ENCODE assay signal across 1 cellular context in genomic region chr21:38112219-38112789, GRCh38.
TF ChIP-seq lines count a peak whose summit lies in the region.

No MANE protein-coding gene starts in this region.

TF ChIP-seq in K562, 482 proteins besides CTCF, POLR2A, EP300 and RAD21 (continued from another document and continues in another):
- TF ChIP-seq MAFG (tag; conservative IDR thresholded peaks at IDR 0.05) = peak; percentile 28; the same call in 1 of the 2 replicates
- TF ChIP-seq BHLHE40 (IDR thresholded peaks at IDR 0.05; ENCODE audit: low read length) = no peak
- no peak for TF ChIP-seq KAT8 (IDR thresholded peaks at IDR 0.05; ENCODE audit: low read depth)
- peak; percentile 11; the same call in 1 of the 2 replicates for TF ChIP-seq POLR2H (tag; IDR thresholded peaks at IDR 0.05; ENCODE audit: low read depth)
- TF ChIP-seq PHF8 (IDR thresholded peaks at IDR 0.05; ENCODE audit: borderline replicate concordance, low read length) = no peak
- no peak for TF ChIP-seq ZFPM2 (CRISPR knock-in tag; IDR thresholded peaks at IDR 0.05)
- no peak for TF ChIP-seq EGR1 (conservative IDR thresholded peaks at IDR 0.05)
- TF ChIP-seq SREBF2 (CRISPR knock-in tag; IDR thresholded peaks at IDR 0.05) = no peak
- TF ChIP-seq ZNF586 (CRISPR knock-in tag; conservative IDR thresholded peaks at IDR 0.05) = no peak
- TF ChIP-seq KDM1A (IDR thresholded peaks at IDR 0.05) = no peak
- no peak for TF ChIP-seq PHB (CRISPR knock-in tag; IDR thresholded peaks at IDR 0.05)
- TF ChIP-seq, protein P1, sequence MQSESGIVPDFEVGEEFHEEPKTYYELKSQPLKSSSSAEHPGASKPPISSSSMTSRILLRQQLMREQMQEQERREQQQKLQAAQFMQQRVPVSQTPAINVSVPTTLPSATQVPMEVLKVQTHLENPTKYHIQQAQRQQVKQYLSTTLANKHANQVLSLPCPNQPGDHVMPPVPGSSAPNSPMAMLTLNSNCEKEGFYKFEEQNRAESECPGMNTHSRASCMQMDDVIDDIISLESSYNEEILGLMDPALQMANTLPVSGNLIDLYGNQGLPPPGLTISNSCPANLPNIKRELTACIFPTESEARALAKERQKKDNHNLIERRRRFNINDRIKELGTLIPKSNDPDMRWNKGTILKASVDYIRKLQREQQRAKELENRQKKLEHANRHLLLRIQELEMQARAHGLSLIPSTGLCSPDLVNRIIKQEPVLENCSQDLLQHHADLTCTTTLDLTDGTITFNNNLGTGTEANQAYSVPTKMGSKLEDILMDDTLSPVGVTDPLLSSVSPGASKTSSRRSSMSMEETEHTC (IDR thresholded peaks at IDR 0.05) = no peak
- peak; percentile 79 for TF ChIP-seq ZNF316 (IDR thresholded peaks at IDR 0.05)
- TF ChIP-seq NR1H2 (CRISPR knock-in tag; IDR thresholded peaks at IDR 0.05) = no peak
- no peak for TF ChIP-seq ADNP (tag; IDR thresholded peaks at IDR 0.05)
- no peak for TF ChIP-seq ARID1B (IDR thresholded peaks at IDR 0.05)
- TF ChIP-seq, protein P2, sequence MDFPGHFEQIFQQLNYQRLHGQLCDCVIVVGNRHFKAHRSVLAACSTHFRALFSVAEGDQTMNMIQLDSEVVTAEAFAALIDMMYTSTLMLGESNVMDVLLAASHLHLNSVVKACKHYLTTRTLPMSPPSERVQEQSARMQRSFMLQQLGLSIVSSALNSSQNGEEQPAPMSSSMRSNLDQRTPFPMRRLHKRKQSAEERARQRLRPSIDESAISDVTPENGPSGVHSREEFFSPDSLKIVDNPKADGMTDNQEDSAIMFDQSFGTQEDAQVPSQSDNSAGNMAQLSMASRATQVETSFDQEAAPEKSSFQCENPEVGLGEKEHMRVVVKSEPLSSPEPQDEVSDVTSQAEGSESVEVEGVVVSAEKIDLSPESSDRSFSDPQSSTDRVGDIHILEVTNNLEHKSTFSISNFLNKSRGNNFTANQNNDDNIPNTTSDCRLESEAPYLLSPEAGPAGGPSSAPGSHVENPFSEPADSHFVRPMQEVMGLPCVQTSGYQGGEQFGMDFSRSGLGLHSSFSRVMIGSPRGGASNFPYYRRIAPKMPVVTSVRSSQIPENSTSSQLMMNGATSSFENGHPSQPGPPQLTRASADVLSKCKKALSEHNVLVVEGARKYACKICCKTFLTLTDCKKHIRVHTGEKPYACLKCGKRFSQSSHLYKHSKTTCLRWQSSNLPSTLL (IDR thresholded peaks at IDR 0.05) = no peak
- TF ChIP-seq ZHX1 (conservative IDR thresholded peaks at IDR 0.05; ENCODE audit: low read length) = no peak
- TF ChIP-seq CHD4 (IDR thresholded peaks at IDR 0.05; ENCODE audit: insufficient read depth, insufficient replicate concordance, low read depth, low read length, poor library complexity, severe bottlenecking) = peak; percentile 48
- TF ChIP-seq FOXP1 (CRISPR knock-in tag; IDR thresholded peaks at IDR 0.05) = no peak
- no peak for TF ChIP-seq NFXL1 (CRISPR knock-in tag; IDR thresholded peaks at IDR 0.05)
- TF ChIP-seq MYBL2 (IDR thresholded peaks at IDR 0.05; ENCODE audit: low read depth) = no peak
- TF ChIP-seq MYBL2 (CRISPR knock-in tag; IDR thresholded peaks at IDR 0.05; ENCODE audit: borderline replicate concordance) = no peak
- TF ChIP-seq SAFB2 (IDR thresholded peaks at IDR 0.05; ENCODE audit: borderline replicate concordance, low read depth, low read length, severe bottlenecking) = no peak
- no peak for TF ChIP-seq PTBP1 (IDR thresholded peaks at IDR 0.05; ENCODE audit: low read depth, low read length)
- TF ChIP-seq FOXA3 (CRISPR knock-in tag; conservative IDR thresholded peaks at IDR 0.05 in 1 of 2, IDR thresholded peaks at IDR 0.05 in 1 of 2) = no peak
- TF ChIP-seq DLX4 (CRISPR knock-in tag; IDR thresholded peaks at IDR 0.05) = no peak
- TF ChIP-seq ETS2 (tag; IDR thresholded peaks at IDR 0.05; ENCODE audit: borderline replicate concordance, poor library complexity, severe bottlenecking) = no peak
- peak; percentile 95 for TF ChIP-seq MEIS2 (IDR thresholded peaks at IDR 0.05; ENCODE audit: partially characterized antibody)
- no peak for TF ChIP-seq SMAD2 (IDR thresholded peaks at IDR 0.05; ENCODE audit: low read depth, low read length)
- TF ChIP-seq, protein P3, sequence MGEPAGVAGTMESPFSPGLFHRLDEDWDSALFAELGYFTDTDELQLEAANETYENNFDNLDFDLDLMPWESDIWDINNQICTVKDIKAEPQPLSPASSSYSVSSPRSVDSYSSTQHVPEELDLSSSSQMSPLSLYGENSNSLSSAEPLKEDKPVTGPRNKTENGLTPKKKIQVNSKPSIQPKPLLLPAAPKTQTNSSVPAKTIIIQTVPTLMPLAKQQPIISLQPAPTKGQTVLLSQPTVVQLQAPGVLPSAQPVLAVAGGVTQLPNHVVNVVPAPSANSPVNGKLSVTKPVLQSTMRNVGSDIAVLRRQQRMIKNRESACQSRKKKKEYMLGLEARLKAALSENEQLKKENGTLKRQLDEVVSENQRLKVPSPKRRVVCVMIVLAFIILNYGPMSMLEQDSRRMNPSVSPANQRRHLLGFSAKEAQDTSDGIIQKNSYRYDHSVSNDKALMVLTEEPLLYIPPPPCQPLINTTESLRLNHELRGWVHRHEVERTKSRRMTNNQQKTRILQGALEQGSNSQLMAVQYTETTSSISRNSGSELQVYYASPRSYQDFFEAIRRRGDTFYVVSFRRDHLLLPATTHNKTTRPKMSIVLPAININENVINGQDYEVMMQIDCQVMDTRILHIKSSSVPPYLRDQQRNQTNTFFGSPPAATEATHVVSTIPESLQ (CRISPR knock-in tag; IDR thresholded peaks at IDR 0.05) = no peak
- TF ChIP-seq ZBTB2 (IDR thresholded peaks at IDR 0.05) = no peak
- no peak for TF ChIP-seq ARID4B (CRISPR knock-in tag; IDR thresholded peaks at IDR 0.05)
- no peak for TF ChIP-seq ZNF384 (IDR thresholded peaks at IDR 0.05; ENCODE audit: low read depth, low read length)
- no peak for TF ChIP-seq TBP (optimal IDR thresholded peaks at IDR 0.05; ENCODE audit: low read depth, low read length)
- no peak for TF ChIP-seq TAF9B (IDR thresholded peaks at IDR 0.05; ENCODE audit: partially characterized antibody)
- no peak for TF ChIP-seq TCF7L2 (IDR thresholded peaks at IDR 0.05; ENCODE audit: low read depth, low read length)
- no peak for TF ChIP-seq PKNOX1 (IDR thresholded peaks at IDR 0.05)
- TF ChIP-seq, protein P4, sequence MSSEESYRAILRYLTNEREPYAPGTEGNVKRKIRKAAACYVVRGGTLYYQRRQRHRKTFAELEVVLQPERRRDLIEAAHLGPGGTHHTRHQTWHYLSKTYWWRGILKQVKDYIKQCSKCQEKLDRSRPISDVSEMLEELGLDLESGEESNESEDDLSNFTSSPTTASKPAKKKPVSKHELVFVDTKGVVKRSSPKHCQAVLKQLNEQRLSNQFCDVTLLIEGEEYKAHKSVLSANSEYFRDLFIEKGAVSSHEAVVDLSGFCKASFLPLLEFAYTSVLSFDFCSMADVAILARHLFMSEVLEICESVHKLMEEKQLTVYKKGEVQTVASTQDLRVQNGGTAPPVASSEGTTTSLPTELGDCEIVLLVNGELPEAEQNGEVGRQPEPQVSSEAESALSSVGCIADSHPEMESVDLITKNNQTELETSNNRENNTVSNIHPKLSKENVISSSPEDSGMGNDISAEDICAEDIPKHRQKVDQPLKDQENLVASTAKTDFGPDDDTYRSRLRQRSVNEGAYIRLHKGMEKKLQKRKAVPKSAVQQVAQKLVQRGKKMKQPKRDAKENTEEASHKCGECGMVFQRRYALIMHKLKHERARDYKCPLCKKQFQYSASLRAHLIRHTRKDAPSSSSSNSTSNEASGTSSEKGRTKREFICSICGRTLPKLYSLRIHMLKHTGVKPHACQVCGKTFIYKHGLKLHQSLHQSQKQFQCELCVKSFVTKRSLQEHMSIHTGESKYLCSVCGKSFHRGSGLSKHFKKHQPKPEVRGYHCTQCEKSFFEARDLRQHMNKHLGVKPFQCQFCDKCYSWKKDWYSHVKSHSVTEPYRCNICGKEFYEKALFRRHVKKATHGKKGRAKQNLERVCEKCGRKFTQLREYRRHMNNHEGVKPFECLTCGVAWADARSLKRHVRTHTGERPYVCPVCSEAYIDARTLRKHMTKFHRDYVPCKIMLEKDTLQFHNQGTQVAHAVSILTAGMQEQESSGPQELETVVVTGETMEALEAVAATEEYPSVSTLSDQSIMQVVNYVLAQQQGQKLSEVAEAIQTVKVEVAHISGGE (CRISPR knock-in tag; IDR thresholded peaks at IDR 0.05) = 0 out of 6 replicates have a peak, but pooled peaks of 1 of the 3 experiments have one; percentile 1
- TF ChIP-seq BACH1 (tag; IDR thresholded peaks at IDR 0.05) = no peak
- no peak for TF ChIP-seq DMBX1 (CRISPR knock-in tag; IDR thresholded peaks at IDR 0.05; ENCODE audit: borderline replicate concordance)
- TF ChIP-seq, protein P5, sequence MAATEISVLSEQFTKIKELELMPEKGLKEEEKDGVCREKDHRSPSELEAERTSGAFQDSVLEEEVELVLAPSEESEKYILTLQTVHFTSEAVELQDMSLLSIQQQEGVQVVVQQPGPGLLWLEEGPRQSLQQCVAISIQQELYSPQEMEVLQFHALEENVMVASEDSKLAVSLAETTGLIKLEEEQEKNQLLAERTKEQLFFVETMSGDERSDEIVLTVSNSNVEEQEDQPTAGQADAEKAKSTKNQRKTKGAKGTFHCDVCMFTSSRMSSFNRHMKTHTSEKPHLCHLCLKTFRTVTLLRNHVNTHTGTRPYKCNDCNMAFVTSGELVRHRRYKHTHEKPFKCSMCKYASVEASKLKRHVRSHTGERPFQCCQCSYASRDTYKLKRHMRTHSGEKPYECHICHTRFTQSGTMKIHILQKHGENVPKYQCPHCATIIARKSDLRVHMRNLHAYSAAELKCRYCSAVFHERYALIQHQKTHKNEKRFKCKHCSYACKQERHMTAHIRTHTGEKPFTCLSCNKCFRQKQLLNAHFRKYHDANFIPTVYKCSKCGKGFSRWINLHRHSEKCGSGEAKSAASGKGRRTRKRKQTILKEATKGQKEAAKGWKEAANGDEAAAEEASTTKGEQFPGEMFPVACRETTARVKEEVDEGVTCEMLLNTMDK (IDR thresholded peaks at IDR 0.05; ENCODE audit: borderline replicate concordance, insufficient read depth, low read depth, low read length, poor library complexity, severe bottlenecking) = no peak
